Comparison of ENCODE assay signal across 8 cellular contexts in the genomic region with DNA sequence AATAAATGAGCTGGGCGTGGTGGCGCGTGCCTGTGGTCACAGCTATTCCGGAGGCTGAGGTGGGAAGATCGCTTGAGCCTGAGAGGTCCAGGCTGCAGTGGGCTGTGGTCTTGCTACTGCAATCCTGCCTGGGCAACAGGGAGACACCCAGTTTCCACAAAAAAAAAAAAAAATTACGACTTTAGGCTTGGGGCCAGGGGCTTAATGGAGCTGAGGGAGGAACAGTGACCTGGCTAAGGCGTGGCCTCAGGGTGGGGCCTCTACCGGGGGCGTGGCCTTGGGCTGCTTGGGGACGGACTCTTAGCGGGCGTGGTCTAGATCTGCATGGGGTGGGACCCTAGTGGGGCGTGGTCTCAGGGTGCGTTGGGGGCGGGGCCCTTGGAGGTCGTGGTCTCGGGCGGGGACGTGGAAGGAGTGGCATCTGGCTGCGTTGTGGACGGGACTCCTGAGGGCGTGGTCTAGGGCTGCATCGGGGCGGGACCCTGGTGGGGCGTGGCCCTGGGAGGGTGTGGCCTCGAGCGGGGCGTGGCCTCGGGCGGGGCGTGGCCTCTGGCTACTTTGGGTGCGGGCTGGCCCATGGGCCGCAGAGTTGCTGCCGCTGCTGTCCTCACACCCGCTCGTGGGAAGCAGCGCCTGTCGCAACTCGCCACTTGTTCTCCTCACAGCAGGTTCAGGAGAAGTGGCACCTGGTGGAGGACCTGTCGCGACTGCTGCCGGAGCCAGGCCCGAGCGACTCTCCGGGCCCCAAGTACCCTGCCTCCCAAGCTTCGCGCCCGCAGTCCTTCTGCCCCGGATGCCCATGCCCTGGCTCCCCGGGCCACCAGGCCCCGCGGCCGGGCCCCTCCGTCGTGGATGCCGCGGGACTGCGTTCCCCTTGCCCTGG. TPM values are rescaled to one million over a fixed set of nuclear protein-coding genes. Genes with fewer than 3 reads are reported as not detected.
A peak's percentile ranks its signal among the peaks of the same experiment; 100 is the strongest.
DNase-seq lines count a peak whose midpoint lies in the region; ATAC-seq and TF ChIP-seq lines count a peak whose summit lies in the region.

No MANE protein-coding gene starts in this region.

- no peak overlapping the region for H3T11ph ChIP-seq in H9 (ENCODE audit: low read length)

- no peak overlapping the region for H4K5ac ChIP-seq in H9 (ENCODE audit: insufficient read length, low read depth, low read length)

- H3K23ac ChIP-seq in H9 (ENCODE audit: insufficient read length, low read depth, low read length) = no peak overlapping the region

- peaks cover 3 to 27% of the 10 kb centered on the region in 2 experiments for H3K4me1 Mint-ChIP-seq in H9
- peaks cover 33% of the 10 kb centered on the region for H3K4me1 Mint-ChIP-seq in activated T-helper 2 cell treated with anti-CD3 and anti-CD28 coated beads, Interferon-gamma antibody, Interleukin-2, Interleukin-4, amounts not matched to agents 10 μg/mL and 5 μg/mL and 100 μg/mL, durations not matched to agents 14 hours and 24 hours and 36 hours (ENCODE audit: low read depth)

- WGBS in H9 (ENCODE audit: extremely low coverage, insufficient read length, low lambda C conversion rate) = no CpG with 5 or more reads among the region's 58 CpGs

- no peak overlapping the region for H2BK15ac ChIP-seq in H9 (ENCODE audit: low read depth, low read length)

- no peaks in the 10 kb centered on the region for H3K9me3 ChIP-seq in H9 (ENCODE audit: control insufficient read depth, low read depth, low read length)
- H3K9me3 ChIP-seq in gastrocnemius medialis = no peaks in the 10 kb centered on the region

- H3K4me3 ChIP-seq in gastrocnemius medialis = peak overlapping the region in 3 of 4 donors; percentile 19 to 52 (median 25)

- H3K23me2 ChIP-seq in H9 (ENCODE audit: insufficient read length, low read depth, low read length, poor library complexity, severe bottlenecking) = no peaks in the 10 kb centered on the region

- no peak overlapping the region for H3K9ac ChIP-seq in H9 (ENCODE audit: extremely low read depth, insufficient read length, low read length)

- no peaks in the 10 kb centered on the region for H3K79me1 ChIP-seq in H9 (ENCODE audit: insufficient read depth, low read depth, low read length, poor library complexity, severe bottlenecking)

- no peak overlapping the region for H3K56ac ChIP-seq in H9 (ENCODE audit: insufficient read length, low read depth, low read length)

- no peak overlapping the region for H3K27ac ChIP-seq in H9 (ENCODE audit: insufficient read length, low read depth, low read length)
- H3K27ac ChIP-seq in gastrocnemius medialis = peak overlapping the region in 2 of 4 donors; percentile 18 to 46

- H3K4me1 ChIP-seq in H9 (ENCODE audit: insufficient read depth, low read length) (peaks cover 3% of the 10 kb centered on the region; the same call in 1 of the 2 replicates), gastrocnemius medialis (peaks cover 15 to 27% of the 10 kb centered on the region in 2 donors)

- no peak overlapping the region for H2AFZ ChIP-seq in H9 (ENCODE audit: low read length)

- H4K8ac ChIP-seq in H9 (replicated peaks; ENCODE audit: insufficient read length, low read depth, low read length) = no peak overlapping the region

- ATAC-seq in Right ventricle myocardium inferior = peak; percentile 82
- peak; percentile 79 to 85 for ATAC-seq in gastrocnemius medialis

- H3K14ac ChIP-seq in H9 (ENCODE audit: insufficient read depth, low read length) = no peak overlapping the region

- no peak overlapping the region for H3K4ac ChIP-seq in H9 (ENCODE audit: low read depth, low read length)

- no peak overlapping the region for H2AK5ac ChIP-seq in H9 (ENCODE audit: insufficient read length, low read length)

- H3K27ac Mint-ChIP-seq in H9 = peak overlapping the region in 2 of 3 experiments; percentile 51 to 52; a peak in 2 of 7 replicates
- peak overlapping the region; percentile 81 for H3K27ac Mint-ChIP-seq in activated T-helper 2 cell treated with anti-CD3 and anti-CD28 coated beads, Interferon-gamma antibody, Interleukin-2, Interleukin-4, amounts not matched to agents 10 μg/mL and 5 μg/mL and 100 μg/mL, durations not matched to agents 14 hours and 24 hours and 36 hours

- no peaks in the 10 kb centered on the region for H3K79me2 ChIP-seq in H9 (ENCODE audit: insufficient read depth, low read length)

- no peak overlapping the region for H2BK20ac ChIP-seq in H9 (ENCODE audit: low read depth, low read length, poor library complexity, severe bottlenecking)

- H3K9me3 Mint-ChIP-seq in H9 = no peaks in the 10 kb centered on the region; a peak in 1 of 5 replicates
- H3K9me3 Mint-ChIP-seq in activated T-helper 2 cell treated with anti-CD3 and anti-CD28 coated beads, Interferon-gamma antibody, Interleukin-2, Interleukin-4, amounts not matched to agents 10 μg/mL and 5 μg/mL and 100 μg/mL, durations not matched to agents 14 hours and 24 hours and 36 hours = no peaks in the 10 kb centered on the region

- H3K4me2 ChIP-seq in H9 (ENCODE audit: insufficient read depth, insufficient read length, low read length) = peak overlapping the region; percentile 46

- no peaks in the 10 kb centered on the region for H3K36me3 Mint-ChIP-seq in H9 (ENCODE audit: insufficient read depth in 1 of 3, low read depth in 3 of 3)
- peaks cover 46% of the 10 kb centered on the region for H3K36me3 Mint-ChIP-seq in activated T-helper 2 cell treated with anti-CD3 and anti-CD28 coated beads, Interferon-gamma antibody, Interleukin-2, Interleukin-4, amounts not matched to agents 10 μg/mL and 5 μg/mL and 100 μg/mL, durations not matched to agents 14 hours and 24 hours and 36 hours (ENCODE audit: low read depth)

- no peak overlapping the region for H2BK12ac ChIP-seq in H9 (ENCODE audit: insufficient read length, low read depth, low read length)

- H2BK120ac ChIP-seq in H9 (ENCODE audit: low read depth, low read length, poor library complexity, severe bottlenecking) = no peak overlapping the region

- H3K4me3 Mint-ChIP-seq in H9 = peak overlapping the region; percentile 22 to 66; a peak in 4 of 5 replicates
- no peak overlapping the region for H3K4me3 Mint-ChIP-seq in activated T-helper 2 cell treated with anti-CD3 and anti-CD28 coated beads, Interferon-gamma antibody, Interleukin-2, Interleukin-4, amounts not matched to agents 10 μg/mL and 5 μg/mL and 100 μg/mL, durations not matched to agents 14 hours and 24 hours and 36 hours (ENCODE audit: low read depth)

- intact Hi-C loops in activated T-helper 2 cell treated with anti-CD3 and anti-CD28 coated beads, Interferon-gamma antibody, Interleukin-2, Interleukin-4, amounts not matched to agents 10 μg/mL and 5 μg/mL and 100 μg/mL, durations not matched to agents 14 hours and 24 hours and 36 hours (cut with micrococcal nuclease) = loop anchor here (1.0 kb wide), 3 partner anchors 11 to 47 kb away; partner anchors contain the start of genes AFMID, SYNGR2 and TK1
- intact Hi-C loops in Right ventricle myocardium inferior (cut with DNase I) (no loop called here), gastrocnemius medialis (cut with DNase I; ENCODE audit: low total_unique reads) (no loop called here)

- no peaks in the 10 kb centered on the region for H4K20me1 ChIP-seq in H9 (ENCODE audit: control insufficient read depth, insufficient read depth, insufficient read length)

- H4K91ac ChIP-seq in H9 (ENCODE audit: insufficient read length, low read depth, low read length) = no peak overlapping the region

- DNase-seq in GM04504 (ENCODE audit: low read depth) (peak; percentile 17), H9 (peak; percentile 100), LHCN-M2 (ENCODE audit: low read depth) (peak; percentile 34), SHP77 treated with DMSO at 0.1 percent for 48 hours (lab: John Stamatoyannopoulos, UW) (peak; percentile 82), Right ventricle myocardium inferior (ENCODE audit: missing footprints) (peak; percentile 97), gastrocnemius medialis (peak; percentile 72 to 91), midbrain (lab: John Stamatoyannopoulos, UW) (no peak)
- peak; percentile 97 for DNase-seq in activated T-helper 2 cell treated with anti-CD3 and anti-CD28 coated beads, Interferon-gamma antibody, Interleukin-2, Interleukin-4, amounts not matched to agents 10 μg/mL and 5 μg/mL and 100 μg/mL, durations not matched to agents 14 hours and 24 hours and 36 hours (ENCODE audit: low spot score)

- TF ChIP-seq CTCF in H9 (conservative IDR thresholded peaks at IDR 0.05) (no peak), gastrocnemius medialis (IDR thresholded peaks at IDR 0.05 in 4 of 5, conservative IDR thresholded peaks at IDR 0.05 in 1 of 5) (no peak)

- no peak overlapping the region for H3K18ac ChIP-seq in H9 (ENCODE audit: insufficient read length, low read depth, low read length)

- H3K27me3 Mint-ChIP-seq in H9 (ENCODE audit: low read depth) = peaks cover 4% of the 10 kb centered on the region
- H3K27me3 Mint-ChIP-seq in activated T-helper 2 cell treated with anti-CD3 and anti-CD28 coated beads, Interferon-gamma antibody, Interleukin-2, Interleukin-4, amounts not matched to agents 10 μg/mL and 5 μg/mL and 100 μg/mL, durations not matched to agents 14 hours and 24 hours and 36 hours (ENCODE audit: low read depth) = no peaks in the 10 kb centered on the region

- peak in 1 of 2 donors; percentile 45 for TF ChIP-seq POLR2A in gastrocnemius medialis (IDR thresholded peaks at IDR 0.05)

- H2BK5ac ChIP-seq in H9 (ENCODE audit: insufficient read length, low read length) = no peak overlapping the region

- H3K27me3 ChIP-seq in H9 (ENCODE audit: insufficient read depth, low read length) (no peaks in the 10 kb centered on the region), gastrocnemius medialis (no peaks in the 10 kb centered on the region)

- in situ Hi-C loops in gastrocnemius medialis (cut with MboI; ENCODE audit: low sequenced_read_pairs in 4 of 4) = no loop called here

- no peaks in the 10 kb centered on the region for H3K36me3 ChIP-seq in gastrocnemius medialis

RNA-seq across cellular contexts. Expression of gene C17orf99, which starts 5.8 kb away (rescaled TPM):
- total RNA-seq in H9 (2021) = not detected in 2 replicates
- not detected in 2 replicates for total RNA-seq in LHCN-M2 (2014; rRNA removed)
- not detected for polyA plus RNA-seq in LHCN-M2 (2012)
- total RNA-seq in activated T-helper 2 cell treated with anti-CD3 and anti-CD28 coated beads, Interferon-gamma antibody, Interleukin-2, Interleukin-4, amounts not matched to agents 10 μg/mL and 5 μg/mL and 100 μg/mL, durations not matched to agents 14 hours and 24 hours and 36 hours = not detected in 2 replicates
- not detected for total RNA-seq in Right ventricle myocardium inferior
- total RNA-seq in gastrocnemius medialis = not detected

RNA-seq across cellular contexts. Expression of gene TMC8, which starts 9.8 kb away (rescaled TPM):
- total RNA-seq in H9 (2021) = 1.0 and 1.9 TPM in 2 replicates
- not detected in 2 replicates for total RNA-seq in LHCN-M2 (2014; rRNA removed)
- polyA plus RNA-seq in LHCN-M2 (2012) = not detected
- total RNA-seq in activated T-helper 2 cell treated with anti-CD3 and anti-CD28 coated beads, Interferon-gamma antibody, Interleukin-2, Interleukin-4, amounts not matched to agents 10 μg/mL and 5 μg/mL and 100 μg/mL, durations not matched to agents 14 hours and 24 hours and 36 hours = 196 and 208 TPM in 2 replicates
- total RNA-seq in Right ventricle myocardium inferior = 4.3 TPM
- 1 to 10 TPM in 1 of 4 donors, under 1 TPM in 2, not detected in 1; 0.18 to 1.6 (median 0.65) TPM for total RNA-seq in gastrocnemius medialis

RNA-seq across cellular contexts. Expression of gene TMC6, which starts 11.9 kb away (rescaled TPM):
- total RNA-seq in H9 (2021) (85.7 and 86.8 TPM in 2 replicates), LHCN-M2 (2014; rRNA removed) (0.11 TPM in 1 of 2 replicates, not detected in the other), Right ventricle myocardium inferior (77.0 TPM), gastrocnemius medialis (1 to 10 TPM in 3 of 4 donors, under 1 TPM in 1; 0.27 to 4.9 (median 2.6) TPM)
- 0.52 TPM for polyA plus RNA-seq in LHCN-M2 (2012)
- total RNA-seq in activated T-helper 2 cell treated with anti-CD3 and anti-CD28 coated beads, Interferon-gamma antibody, Interleukin-2, Interleukin-4, amounts not matched to agents 10 μg/mL and 5 μg/mL and 100 μg/mL, durations not matched to agents 14 hours and 24 hours and 36 hours = 240 and 241 TPM in 2 replicates

RNA-seq across cellular contexts. Expression of gene SYNGR2, which starts 28.0 kb away (rescaled TPM):
- total RNA-seq in H9 (2021) (41.0 and 43.9 TPM in 2 replicates), LHCN-M2 (2014; rRNA removed) (0.45 and 1.6 TPM in 2 replicates), Right ventricle myocardium inferior (120 TPM), gastrocnemius medialis (100 to 1,000 TPM; 104 to 218 (median 163) TPM)
- 8.3 TPM for polyA plus RNA-seq in LHCN-M2 (2012)
- 92.5 and 92.9 TPM in 2 replicates for total RNA-seq in activated T-helper 2 cell treated with anti-CD3 and anti-CD28 coated beads, Interferon-gamma antibody, Interleukin-2, Interleukin-4, amounts not matched to agents 10 μg/mL and 5 μg/mL and 100 μg/mL, durations not matched to agents 14 hours and 24 hours and 36 hours

RNA-seq across cellular contexts. Expression of gene TK1, which starts 46.4 kb away (rescaled TPM):
- total RNA-seq in H9 (2021) (95.8 and 98.7 TPM in 2 replicates), LHCN-M2 (2014; rRNA removed) (179 and 198 TPM in 2 replicates), Right ventricle myocardium inferior (5.2 TPM), gastrocnemius medialis (1 to 10 TPM in 1 of 4 donors, under 1 TPM in 3; 0.22 to 2.1 (median 0.60) TPM)
- 153 TPM for polyA plus RNA-seq in LHCN-M2 (2012)
- total RNA-seq in activated T-helper 2 cell treated with anti-CD3 and anti-CD28 coated beads, Interferon-gamma antibody, Interleukin-2, Interleukin-4, amounts not matched to agents 10 μg/mL and 5 μg/mL and 100 μg/mL, durations not matched to agents 14 hours and 24 hours and 36 hours = 64.6 and 65.9 TPM in 2 replicates

Comparison
In these comparisons a context has a peak if more than half of its experiments do, and no peak if none do; other contexts are left out.
1. RNA of gene TMC8, which starts 9.8 kb away (total RNA-seq): 196 to 208 TPM in activated T-helper 2 cell treated with anti-CD3 and anti-CD28 coated beads, Interferon-gamma antibody, Interleukin-2, Interleukin-4, amounts not matched to agents 10 μg/mL and 5 μg/mL and 100 μg/mL, durations not matched to agents 14 hours and 24 hours and 36 hours; 4.3 TPM in Right ventricle myocardium inferior (single experiment), 1.0 to 1.9 TPM in H9, 0.18 to 1.6 TPM in gastrocnemius medialis and not detected in LHCN-M2; every median in the first group is over 10 times any median in the second.
2. RNA of gene TMC6, which starts 11.9 kb away (total RNA-seq): 240 to 241 TPM in activated T-helper 2 cell treated with anti-CD3 and anti-CD28 coated beads, Interferon-gamma antibody, Interleukin-2, Interleukin-4, amounts not matched to agents 10 μg/mL and 5 μg/mL and 100 μg/mL, durations not matched to agents 14 hours and 24 hours and 36 hours, 85.7 to 86.8 TPM in H9 and 77.0 TPM in Right ventricle myocardium inferior (single experiment); 0.27 to 4.9 TPM in gastrocnemius medialis and 0.11 TPM in LHCN-M2; every median in the first group is over 10 times any median in the second.